21 cellular contexts compared by ENCODE assay signal in genomic region chr16:51056331-51056730, GRCh38.
"Had no signal": no experiment of that assay in that cellular context is flagged by ENCODE, and none has a peak within 500 bp of the region (broad histone marks: within the 10 kb centered on the region; RNA-seq: fewer than 3 reads in every experiment).

No MANE protein-coding gene starts in this region.

- H3K9me3 ChIP-seq: esophagus muscularis mucosa, heart right ventricle, left lung, upper lobe of left lung had no signal

- H3K4me3 ChIP-seq: esophagus muscularis mucosa, heart right ventricle, left lung, lung, neural progenitor cell, upper lobe of left lung had no signal

- ATAC-seq: activated CD8-positive, alpha-beta T cell treated with anti-CD3 and anti-CD28 coated beads for 36 hours; activated naive CD8-positive, alpha-beta T cell treated with anti-CD3 and anti-CD28 coated beads, Interleukin-2, amount 50 U/mL, for 24 hours; activated T-cell treated with anti-CD3 and anti-CD28 coated beads, Interleukin-2, amount 50 U/mL, for 4 hours; activated T-helper 17 cell treated with anti-CD3 and anti-CD28 coated beads, Interleukin-2, amount 50 U/mL, for 72 hours; heart right ventricle; left lung; natural killer cell; right cardiac atrium had no signal

- H3K27ac ChIP-seq: esophagus muscularis mucosa, heart right ventricle, left lung, neural progenitor cell, upper lobe of left lung had no signal

- H3K4me1 ChIP-seq: esophagus muscularis mucosa, heart right ventricle, left lung, neural progenitor cell, upper lobe of left lung had no signal

- H3K27me3 ChIP-seq: neural progenitor cell, upper lobe of left lung had no signal

- DNase-seq: activated CD4-positive, alpha-beta T cell treated with anti-CD3 and anti-CD28 coated beads, Interleukin-2, amount 50 U/mL, for 1 hour; activated CD8-positive, alpha-beta T cell treated with anti-CD3 and anti-CD28 coated beads for 36 hours; activated naive CD8-positive, alpha-beta T cell treated with anti-CD3 and anti-CD28 coated beads, Interleukin-2, amount 50 U/mL, for 24 hours; activated T-cell treated with anti-CD3 and anti-CD28 coated beads, Interleukin-2, amount 50 U/mL, for 4 hours; central memory CD4-positive, alpha-beta T cell; effector CD4-positive, alpha-beta T cell; foreskin melanocyte; heart right ventricle; kidney glomerular epithelial cell; left lung; mesendoderm; natural killer cell; right cardiac atrium; stimulated activated CD4-positive, alpha-beta T cell treated with anti-CD3 and anti-CD28 coated beads, Interleukin-2, amount 100 ng/mL, for 48 hours; stimulated activated naive CD4-positive, alpha-beta T cell treated with Interleukin-2 at 50 U/mL for 16 hours; T-helper 9 cell; upper lobe of left lung had no signal

- H3K36me3 ChIP-seq: esophagus muscularis mucosa, heart right ventricle, left lung, neural progenitor cell, upper lobe of left lung had no signal
